21 cellular contexts compared by ENCODE assay signal in genomic region chr2:70753978-70754377, GRCh38.
A peak's percentile ranks its signal among the peaks of the same experiment; 100 is the strongest.
DNase-seq lines count a peak whose midpoint lies in the region; ATAC-seq lines count a peak whose summit lies in the region.
"Had no signal": no experiment of that assay in that cellular context is flagged by ENCODE, and none has a peak within 500 bp of the region (broad histone marks: within the 10 kb centered on the region; RNA-seq: fewer than 3 reads in every experiment).

No MANE protein-coding gene starts in this region.

- ATAC-seq in GM18517 (IDR thresholded peaks at IDR 0.05; ENCODE audit: unreplicated experiment), result no peak
- ATAC-seq: T-cell had no signal

- DNase-seq in DMS153 (lab: John Stamatoyannopoulos, UW), result peak; percentile 35
- no peak for DNase-seq in DMS153 treated with DMSO at 0.1 percent for 48 hours (lab: John Stamatoyannopoulos, UW; ENCODE audit: unreplicated experiment)
- DNase-seq in NCI-H1105 (lab: John Stamatoyannopoulos, UW), result peak; percentile 5
- DNase-seq in NCI-H187 treated with DMSO at 0.1 percent for 48 hours (lab: John Stamatoyannopoulos, UW), result peak; percentile 95
- DNase-seq in NCI-H345 treated with DMSO at 0.1 percent for 48 hours (lab: John Stamatoyannopoulos, UW; ENCODE audit: unreplicated experiment), result peak; percentile 18
- no peak for DNase-seq in NCI-H526 treated with DMSO at 0.1 percent for 48 hours (lab: John Stamatoyannopoulos, UW)
- DNase-seq in activated T-cell treated with anti-CD3 and anti-CD28 coated beads for 4 hours, result no peak
- DNase-seq: ACHN; Caco-2; CD4-positive, alpha-beta T cell; DMS 273 treated with DMSO at 0.1 percent for 48 hours; GOT3; HCEC 1CT; IMR-90; NCI-H1092 treated with DMSO at 0.1 percent for 48 hours; NCI-H2029; NCI-H226; NCI-H774; SJCRH30; T-cell had no signal

Comparison
In these comparisons a context has a peak if more than half of its experiments do, and no peak if none do; other contexts are left out.
1. DNase-seq: peak in DMS153 (single experiment), NCI-H1105 (single experiment), NCI-H187 treated with DMSO at 0.1 percent for 48 hours (single experiment) and NCI-H345 treated with DMSO at 0.1 percent for 48 hours (single experiment); none in DMS153 treated with DMSO at 0.1 percent for 48 hours (single experiment), NCI-H526 treated with DMSO at 0.1 percent for 48 hours (single experiment) and activated T-cell treated with anti-CD3 and anti-CD28 coated beads for 4 hours (single experiment).